ENCODE assay signal across 24 cellular contexts in the genomic region with DNA sequence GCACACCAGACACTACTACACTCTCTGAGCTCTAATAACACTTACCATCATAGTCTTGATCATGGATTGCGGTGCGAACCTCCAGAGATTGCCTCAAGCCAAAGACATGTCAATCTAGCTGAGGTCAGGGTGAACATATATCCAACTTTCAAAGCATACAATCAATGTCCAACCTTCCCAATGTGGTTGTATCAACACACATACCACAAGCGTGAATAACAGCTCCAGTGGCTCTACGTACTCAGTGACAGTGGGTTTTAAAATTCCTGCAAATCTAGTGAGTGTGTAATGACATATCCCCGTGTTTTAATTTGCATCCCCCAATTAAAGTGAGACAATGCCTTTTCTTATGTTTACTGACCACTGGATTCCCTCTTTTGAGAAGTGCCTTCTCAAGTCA.
"Had no signal": no experiment of that assay in that cellular context is flagged by ENCODE, and none has a peak within 500 bp of the region (broad histone marks: within the 10 kb centered on the region; RNA-seq: fewer than 3 reads in every experiment).

No MANE protein-coding gene starts in this region.

- DNase-seq: activated CD4-positive, alpha-beta T cell treated with anti-CD3 and anti-CD28 coated beads, Interleukin-2, amount 10 ng/mL, durations not matched to agents 7 days and 5 days; activated CD4-positive, CD25-positive, alpha-beta regulatory T cell treated with anti-CD3 and anti-CD28 coated beads, Interleukin-2, amount 50 U/mL, for 72 hours; activated CD8-positive, alpha-beta memory T cell treated with anti-CD3 and anti-CD28 coated beads, Interleukin-2, amount 10 ng/mL, durations not matched to agents 7 days and 5 days; activated CD8-positive, alpha-beta T cell treated with anti-CD3 and anti-CD28 coated beads for 36 hours; activated effector memory CD4-positive, alpha-beta T cell treated with anti-CD3 and anti-CD28 coated beads, Interleukin-2, amount 50 U/mL, for 16 hours; activated naive CD4-positive, alpha-beta T cell treated with anti-CD3 and anti-CD28 coated beads, Interleukin-2, amount 50 U/mL, for 16 hours; activated naive CD8-positive, alpha-beta T cell treated with anti-CD3 and anti-CD28 coated beads, Interleukin-2, amount 50 U/mL, for 24 hours; activated T-cell treated with anti-CD3 and anti-CD28 coated beads for 4 hours; anterior cingulate cortex; central memory CD4-positive, alpha-beta T cell; effector memory CD8-positive, alpha-beta T cell; gastrocnemius medialis; head of caudate nucleus; kidney; lower lobe of right lung; mesendoderm; mucosa of descending colon; nephron progenitor cell; right cardiac atrium; stimulated activated CD4-positive, alpha-beta T cell treated with anti-CD3 and anti-CD28 coated beads, Interleukin-12 subunit alpha, Interleukin-12 subunit beta, amount 100 ng/mL, for 4 hours; T-helper 17 cell; tibial artery had no signal

- ATAC-seq: activated CD8-positive, alpha-beta memory T cell treated with anti-CD3 and anti-CD28 coated beads, Interleukin-2, amount 10 ng/mL, durations not matched to agents 7 days and 5 days; activated CD8-positive, alpha-beta T cell treated with anti-CD3 and anti-CD28 coated beads for 36 hours; activated naive CD8-positive, alpha-beta T cell treated with anti-CD3 and anti-CD28 coated beads, Interleukin-2, amount 50 U/mL, for 24 hours; effector memory CD8-positive, alpha-beta T cell; esophagus mucosa; gastrocnemius medialis; left lobe of liver; lower lobe of right lung; mucosa of descending colon; right cardiac atrium; T-helper 17 cell had no signal
